In genomic region chr19:35155441-35155840, GRCh38 we compare ENCODE assay signal across 1 cellular context.
TF ChIP-seq lines count a peak whose summit lies in the region.

No MANE protein-coding gene starts in this region.

TF ChIP-seq in HepG2, 621 proteins besides CTCF, POLR2A, EP300 and RAD21:
- TF ChIP-seq GTF3A (CRISPR knock-in tag; conservative IDR thresholded peaks at IDR 0.05) (no peak), SP140L (CRISPR knock-in tag; IDR thresholded peaks at IDR 0.05; ENCODE audit: borderline replicate concordance) (no peak), ZMYM3 (CRISPR knock-in tag; IDR thresholded peaks at IDR 0.05) (no peak), THAP11 (CRISPR knock-in tag; IDR thresholded peaks at IDR 0.05) (no peak), HDAC2 (CRISPR knock-in tag; IDR thresholded peaks at IDR 0.05) (no peak), ZNF558 (CRISPR knock-in tag; IDR thresholded peaks at IDR 0.05; ENCODE audit: borderline replicate concordance) (no peak), CEBPG (CRISPR knock-in tag; IDR thresholded peaks at IDR 0.05) (no peak), ZNF7 (CRISPR knock-in tag; IDR thresholded peaks at IDR 0.05) (no peak), KAT8 (CRISPR knock-in tag; IDR thresholded peaks at IDR 0.05) (no peak), FIP1L1 (IDR thresholded peaks at IDR 0.05; ENCODE audit: borderline replicate concordance, insufficient read depth, low read depth, low read length) (no peak), ZNF772 (CRISPR knock-in tag; IDR thresholded peaks at IDR 0.05) (no peak), BORCS8-MEF2B (CRISPR knock-in tag; IDR thresholded peaks at IDR 0.05) (no peak), SKI (IDR thresholded peaks at IDR 0.05; ENCODE audit: partially characterized antibody) (no peak)
TF ChIP-seq in HepG2: peak in this region for 0.
